In the genomic region with DNA sequence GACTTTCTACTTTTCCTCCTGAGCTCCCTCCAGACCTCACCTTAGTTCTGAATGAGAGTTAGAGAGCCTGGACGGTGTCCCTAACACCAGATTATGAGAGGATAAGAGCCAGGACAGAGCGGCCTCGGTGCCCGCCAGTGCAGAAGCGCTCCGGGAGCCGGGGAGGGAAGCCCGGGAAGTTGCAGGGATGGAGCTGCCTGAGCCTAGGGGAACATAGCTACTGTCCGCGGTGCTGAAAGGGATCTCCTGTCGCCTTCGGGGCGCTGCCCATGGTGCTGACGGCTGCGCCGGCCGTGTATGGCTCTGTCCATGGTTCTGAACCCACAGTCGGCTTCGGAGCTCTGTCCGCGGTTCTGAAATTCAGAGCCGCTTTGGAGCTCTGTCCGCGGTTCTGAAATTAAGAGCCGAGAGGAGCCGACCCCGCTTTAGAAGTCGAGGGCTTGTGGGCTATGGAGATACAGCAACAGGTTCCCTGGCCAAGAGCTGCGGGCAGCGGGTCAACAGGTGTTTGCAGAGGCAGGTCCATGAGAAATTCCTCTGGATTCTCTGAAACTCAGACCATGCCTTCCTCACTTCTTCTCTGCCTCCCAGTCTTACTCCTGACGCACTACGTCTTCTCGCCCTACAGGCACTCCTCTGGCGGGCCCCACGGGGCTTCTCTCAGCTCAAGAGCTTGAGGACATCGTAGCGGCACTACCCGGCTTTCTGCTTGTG, we compare ENCODE assay signal across 1 cellular context.
TF ChIP-seq lines count a peak whose summit lies in the region.

No MANE protein-coding gene starts in this region.

TF ChIP-seq in HepG2, 621 proteins besides CTCF, POLR2A, EP300 and RAD21 (continued from another document):
- TF ChIP-seq, protein P1, sequence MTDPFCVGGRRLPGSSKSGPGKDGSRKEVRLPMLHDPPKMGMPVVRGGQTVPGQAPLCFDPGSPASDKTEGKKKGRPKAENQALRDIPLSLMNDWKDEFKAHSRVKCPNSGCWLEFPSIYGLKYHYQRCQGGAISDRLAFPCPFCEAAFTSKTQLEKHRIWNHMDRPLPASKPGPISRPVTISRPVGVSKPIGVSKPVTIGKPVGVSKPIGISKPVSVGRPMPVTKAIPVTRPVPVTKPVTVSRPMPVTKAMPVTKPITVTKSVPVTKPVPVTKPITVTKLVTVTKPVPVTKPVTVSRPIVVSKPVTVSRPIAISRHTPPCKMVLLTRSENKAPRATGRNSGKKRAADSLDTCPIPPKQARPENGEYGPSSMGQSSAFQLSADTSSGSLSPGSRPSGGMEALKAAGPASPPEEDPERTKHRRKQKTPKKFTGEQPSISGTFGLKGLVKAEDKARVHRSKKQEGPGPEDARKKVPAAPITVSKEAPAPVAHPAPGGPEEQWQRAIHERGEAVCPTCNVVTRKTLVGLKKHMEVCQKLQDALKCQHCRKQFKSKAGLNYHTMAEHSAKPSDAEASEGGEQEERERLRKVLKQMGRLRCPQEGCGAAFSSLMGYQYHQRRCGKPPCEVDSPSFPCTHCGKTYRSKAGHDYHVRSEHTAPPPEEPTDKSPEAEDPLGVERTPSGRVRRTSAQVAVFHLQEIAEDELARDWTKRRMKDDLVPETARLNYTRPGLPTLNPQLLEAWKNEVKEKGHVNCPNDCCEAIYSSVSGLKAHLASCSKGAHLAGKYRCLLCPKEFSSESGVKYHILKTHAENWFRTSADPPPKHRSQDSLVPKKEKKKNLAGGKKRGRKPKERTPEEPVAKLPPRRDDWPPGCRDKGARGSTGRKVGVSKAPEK (CRISPR knock-in tag; IDR thresholded peaks at IDR 0.05; ENCODE audit: borderline replicate concordance) = peak; percentile 100
- TF ChIP-seq ZNF274 (CRISPR knock-in tag; IDR thresholded peaks at IDR 0.05) (peak; percentile 100), HMG20B (CRISPR knock-in tag; conservative IDR thresholded peaks at IDR 0.05) (peak; percentile 100), ZNF510 (CRISPR knock-in tag; IDR thresholded peaks at IDR 0.05; ENCODE audit: low read depth) (peak; percentile 100), MAF1 (CRISPR knock-in tag; IDR thresholded peaks at IDR 0.05; ENCODE audit: borderline replicate concordance) (peak; percentile 100), ZNF776 (CRISPR knock-in tag; IDR thresholded peaks at IDR 0.05) (peak; percentile 100), NR1H2 (CRISPR knock-in tag; IDR thresholded peaks at IDR 0.05; ENCODE audit: borderline replicate concordance, low read depth) (peak; percentile 100), ELF3 (CRISPR knock-in tag; IDR thresholded peaks at IDR 0.05) (peak; percentile 100), FOXO1 (CRISPR knock-in tag; IDR thresholded peaks at IDR 0.05) (peak; percentile 100), ZNF136 (CRISPR knock-in tag; IDR thresholded peaks at IDR 0.05; ENCODE audit: low read depth) (peak; percentile 100), ZNF496 (CRISPR knock-in tag; IDR thresholded peaks at IDR 0.05; ENCODE audit: insufficient replicate concordance) (peak; percentile 100), ZFP82 (CRISPR knock-in tag; IDR thresholded peaks at IDR 0.05; ENCODE audit: borderline replicate concordance) (peak; percentile 100), ZSCAN30 (CRISPR knock-in tag; IDR thresholded peaks at IDR 0.05) (peak; percentile 100), ISX (CRISPR knock-in tag; conservative IDR thresholded peaks at IDR 0.05) (peak; percentile 100), RARA (CRISPR knock-in tag; IDR thresholded peaks at IDR 0.05) (peak; percentile 100), ATF7 (IDR thresholded peaks at IDR 0.05) (no peak), ATF7 (CRISPR knock-in tag; IDR thresholded peaks at IDR 0.05) (peak; percentile 100), ZFP36L2 (CRISPR knock-in tag; IDR thresholded peaks at IDR 0.05) (peak; percentile 100), TEAD2 (CRISPR knock-in tag; IDR thresholded peaks at IDR 0.05) (peak; percentile 100), ZNF484 (CRISPR knock-in tag; IDR thresholded peaks at IDR 0.05; ENCODE audit: borderline replicate concordance, low read depth) (peak; percentile 100), ATRX (CRISPR knock-in tag; IDR thresholded peaks at IDR 0.05; ENCODE audit: borderline replicate concordance) (peak; percentile 100), ARID3A (IDR thresholded peaks at IDR 0.05; ENCODE audit: low read depth, low read length) (no peak), ZNF580 (CRISPR knock-in tag; IDR thresholded peaks at IDR 0.05; ENCODE audit: borderline replicate concordance, low read depth) (peak; percentile 100), ZNF670 (CRISPR knock-in tag; IDR thresholded peaks at IDR 0.05; ENCODE audit: borderline replicate concordance) (peak; percentile 100), AGO2 (optimal IDR thresholded peaks at IDR 0.05; ENCODE audit: low read depth, low read length) (peak; percentile 30), TSC22D2 (CRISPR knock-in tag; IDR thresholded peaks at IDR 0.05; ENCODE audit: borderline replicate concordance) (peak; percentile 100), SNRNP70 (IDR thresholded peaks at IDR 0.05; ENCODE audit: low read depth, low read length) (no peak), ZNF772 (CRISPR knock-in tag; IDR thresholded peaks at IDR 0.05) (peak; percentile 100), ZNF296 (CRISPR knock-in tag; conservative IDR thresholded peaks at IDR 0.05) (peak; percentile 100), MYPOP (CRISPR knock-in tag; IDR thresholded peaks at IDR 0.05) (peak; percentile 100), ZNF549 (CRISPR knock-in tag; IDR thresholded peaks at IDR 0.05) (peak; percentile 100), ZNF317 (CRISPR knock-in tag; IDR thresholded peaks at IDR 0.05) (peak; percentile 99), AGO1 (IDR thresholded peaks at IDR 0.05; ENCODE audit: low read depth, low read length, poor library complexity, severe bottlenecking) (peak; percentile 86), TCF7L2 (IDR thresholded peaks at IDR 0.05; ENCODE audit: low read depth, low read length) (no peak), NCOA2 (CRISPR knock-in tag; IDR thresholded peaks at IDR 0.05) (peak; percentile 100), PTBP1 (IDR thresholded peaks at IDR 0.05; ENCODE audit: low read depth, low read length, poor library complexity, severe bottlenecking) (peak; percentile 97), ZSCAN20 (CRISPR knock-in tag; IDR thresholded peaks at IDR 0.05; ENCODE audit: borderline replicate concordance) (peak; percentile 100), JARID2 (CRISPR knock-in tag; IDR thresholded peaks at IDR 0.05; ENCODE audit: insufficient replicate concordance) (peak; percentile 100)
- TF ChIP-seq, protein P2, sequence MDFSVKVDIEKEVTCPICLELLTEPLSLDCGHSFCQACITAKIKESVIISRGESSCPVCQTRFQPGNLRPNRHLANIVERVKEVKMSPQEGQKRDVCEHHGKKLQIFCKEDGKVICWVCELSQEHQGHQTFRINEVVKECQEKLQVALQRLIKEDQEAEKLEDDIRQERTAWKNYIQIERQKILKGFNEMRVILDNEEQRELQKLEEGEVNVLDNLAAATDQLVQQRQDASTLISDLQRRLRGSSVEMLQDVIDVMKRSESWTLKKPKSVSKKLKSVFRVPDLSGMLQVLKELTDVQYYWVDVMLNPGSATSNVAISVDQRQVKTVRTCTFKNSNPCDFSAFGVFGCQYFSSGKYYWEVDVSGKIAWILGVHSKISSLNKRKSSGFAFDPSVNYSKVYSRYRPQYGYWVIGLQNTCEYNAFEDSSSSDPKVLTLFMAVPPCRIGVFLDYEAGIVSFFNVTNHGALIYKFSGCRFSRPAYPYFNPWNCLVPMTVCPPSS (IDR thresholded peaks at IDR 0.05) = no peak
- TF ChIP-seq, protein P3, sequence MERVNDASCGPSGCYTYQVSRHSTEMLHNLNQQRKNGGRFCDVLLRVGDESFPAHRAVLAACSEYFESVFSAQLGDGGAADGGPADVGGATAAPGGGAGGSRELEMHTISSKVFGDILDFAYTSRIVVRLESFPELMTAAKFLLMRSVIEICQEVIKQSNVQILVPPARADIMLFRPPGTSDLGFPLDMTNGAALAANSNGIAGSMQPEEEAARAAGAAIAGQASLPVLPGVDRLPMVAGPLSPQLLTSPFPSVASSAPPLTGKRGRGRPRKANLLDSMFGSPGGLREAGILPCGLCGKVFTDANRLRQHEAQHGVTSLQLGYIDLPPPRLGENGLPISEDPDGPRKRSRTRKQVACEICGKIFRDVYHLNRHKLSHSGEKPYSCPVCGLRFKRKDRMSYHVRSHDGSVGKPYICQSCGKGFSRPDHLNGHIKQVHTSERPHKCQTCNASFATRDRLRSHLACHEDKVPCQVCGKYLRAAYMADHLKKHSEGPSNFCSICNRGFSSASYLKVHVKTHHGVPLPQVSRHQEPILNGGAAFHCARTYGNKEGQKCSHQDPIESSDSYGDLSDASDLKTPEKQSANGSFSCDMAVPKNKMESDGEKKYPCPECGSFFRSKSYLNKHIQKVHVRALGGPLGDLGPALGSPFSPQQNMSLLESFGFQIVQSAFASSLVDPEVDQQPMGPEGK (CRISPR knock-in tag; IDR thresholded peaks at IDR 0.05) = peak; percentile 100
- TF ChIP-seq, protein P4, sequence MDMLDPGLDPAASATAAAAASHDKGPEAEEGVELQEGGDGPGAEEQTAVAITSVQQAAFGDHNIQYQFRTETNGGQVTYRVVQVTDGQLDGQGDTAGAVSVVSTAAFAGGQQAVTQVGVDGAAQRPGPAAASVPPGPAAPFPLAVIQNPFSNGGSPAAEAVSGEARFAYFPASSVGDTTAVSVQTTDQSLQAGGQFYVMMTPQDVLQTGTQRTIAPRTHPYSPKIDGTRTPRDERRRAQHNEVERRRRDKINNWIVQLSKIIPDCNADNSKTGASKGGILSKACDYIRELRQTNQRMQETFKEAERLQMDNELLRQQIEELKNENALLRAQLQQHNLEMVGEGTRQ (IDR thresholded peaks at IDR 0.05; ENCODE audit: low read depth, low read length) = no peak
- TF ChIP-seq, protein P4 (CRISPR knock-in tag; IDR thresholded peaks at IDR 0.05; ENCODE audit: borderline replicate concordance) = peak; percentile 93
- TF ChIP-seq, protein P5, sequence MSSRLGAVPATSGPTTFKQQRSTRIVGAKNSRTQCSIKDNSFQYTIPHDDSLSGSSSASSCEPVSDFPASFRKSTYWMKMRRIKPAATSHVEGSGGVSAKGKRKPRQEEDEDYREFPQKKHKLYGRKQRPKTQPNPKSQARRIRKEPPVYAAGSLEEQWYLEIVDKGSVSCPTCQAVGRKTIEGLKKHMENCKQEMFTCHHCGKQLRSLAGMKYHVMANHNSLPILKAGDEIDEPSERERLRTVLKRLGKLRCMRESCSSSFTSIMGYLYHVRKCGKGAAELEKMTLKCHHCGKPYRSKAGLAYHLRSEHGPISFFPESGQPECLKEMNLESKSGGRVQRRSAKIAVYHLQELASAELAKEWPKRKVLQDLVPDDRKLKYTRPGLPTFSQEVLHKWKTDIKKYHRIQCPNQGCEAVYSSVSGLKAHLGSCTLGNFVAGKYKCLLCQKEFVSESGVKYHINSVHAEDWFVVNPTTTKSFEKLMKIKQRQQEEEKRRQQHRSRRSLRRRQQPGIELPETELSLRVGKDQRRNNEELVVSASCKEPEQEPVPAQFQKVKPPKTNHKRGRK (CRISPR knock-in tag; IDR thresholded peaks at IDR 0.05) = peak; percentile 99
- TF ChIP-seq, protein P6, sequence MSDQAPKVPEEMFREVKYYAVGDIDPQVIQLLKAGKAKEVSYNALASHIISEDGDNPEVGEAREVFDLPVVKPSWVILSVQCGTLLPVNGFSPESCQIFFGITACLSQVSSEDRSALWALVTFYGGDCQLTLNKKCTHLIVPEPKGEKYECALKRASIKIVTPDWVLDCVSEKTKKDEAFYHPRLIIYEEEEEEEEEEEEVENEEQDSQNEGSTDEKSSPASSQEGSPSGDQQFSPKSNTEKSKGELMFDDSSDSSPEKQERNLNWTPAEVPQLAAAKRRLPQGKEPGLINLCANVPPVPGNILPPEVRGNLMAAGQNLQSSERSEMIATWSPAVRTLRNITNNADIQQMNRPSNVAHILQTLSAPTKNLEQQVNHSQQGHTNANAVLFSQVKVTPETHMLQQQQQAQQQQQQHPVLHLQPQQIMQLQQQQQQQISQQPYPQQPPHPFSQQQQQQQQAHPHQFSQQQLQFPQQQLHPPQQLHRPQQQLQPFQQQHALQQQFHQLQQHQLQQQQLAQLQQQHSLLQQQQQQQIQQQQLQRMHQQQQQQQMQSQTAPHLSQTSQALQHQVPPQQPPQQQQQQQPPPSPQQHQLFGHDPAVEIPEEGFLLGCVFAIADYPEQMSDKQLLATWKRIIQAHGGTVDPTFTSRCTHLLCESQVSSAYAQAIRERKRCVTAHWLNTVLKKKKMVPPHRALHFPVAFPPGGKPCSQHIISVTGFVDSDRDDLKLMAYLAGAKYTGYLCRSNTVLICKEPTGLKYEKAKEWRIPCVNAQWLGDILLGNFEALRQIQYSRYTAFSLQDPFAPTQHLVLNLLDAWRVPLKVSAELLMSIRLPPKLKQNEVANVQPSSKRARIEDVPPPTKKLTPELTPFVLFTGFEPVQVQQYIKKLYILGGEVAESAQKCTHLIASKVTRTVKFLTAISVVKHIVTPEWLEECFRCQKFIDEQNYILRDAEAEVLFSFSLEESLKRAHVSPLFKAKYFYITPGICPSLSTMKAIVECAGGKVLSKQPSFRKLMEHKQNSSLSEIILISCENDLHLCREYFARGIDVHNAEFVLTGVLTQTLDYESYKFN (CRISPR knock-in tag; conservative IDR thresholded peaks at IDR 0.05) = peak; percentile 97
